In genomic region chr1:11147371-11147770, GRCh38 we compare ENCODE assay signal across 2 cellular contexts.
A peak's percentile ranks its signal among the peaks of the same experiment; 100 is the strongest.
TF ChIP-seq lines count a peak whose summit lies in the region.

No MANE protein-coding gene starts in this region.

TF ChIP-seq in IMR-90, 13 proteins besides CTCF, POLR2A, EP300 and RAD21:
- no peak for TF ChIP-seq RCOR1 (IDR thresholded peaks at IDR 0.05; ENCODE audit: insufficient replicate concordance, low read length)
- TF ChIP-seq RFX5 (IDR thresholded peaks at IDR 0.05; ENCODE audit: low read depth, low read length): no peak
- no peak for TF ChIP-seq MAFK (IDR thresholded peaks at IDR 0.05; ENCODE audit: low read depth, low read length)
- TF ChIP-seq SMC3 (IDR thresholded peaks at IDR 0.05; ENCODE audit: low read depth, low read length): no peak
- TF ChIP-seq BHLHE40 (IDR thresholded peaks at IDR 0.05; ENCODE audit: low read depth, low read length): no peak
- no peak for TF ChIP-seq MAZ (IDR thresholded peaks at IDR 0.05; ENCODE audit: borderline replicate concordance, low read depth, low read length)
- TF ChIP-seq CEBPB (IDR thresholded peaks at IDR 0.05; ENCODE audit: low read depth, low read length): no peak
- TF ChIP-seq CHD1 (IDR thresholded peaks at IDR 0.05; ENCODE audit: low read depth, low read length): no peak
- TF ChIP-seq MXI1 (IDR thresholded peaks at IDR 0.05; ENCODE audit: borderline replicate concordance, low read depth, low read length): no peak

TF ChIP-seq in SK-N-SH, 30 proteins besides CTCF, POLR2A, EP300 and RAD21:
- TF ChIP-seq, protein P1, sequence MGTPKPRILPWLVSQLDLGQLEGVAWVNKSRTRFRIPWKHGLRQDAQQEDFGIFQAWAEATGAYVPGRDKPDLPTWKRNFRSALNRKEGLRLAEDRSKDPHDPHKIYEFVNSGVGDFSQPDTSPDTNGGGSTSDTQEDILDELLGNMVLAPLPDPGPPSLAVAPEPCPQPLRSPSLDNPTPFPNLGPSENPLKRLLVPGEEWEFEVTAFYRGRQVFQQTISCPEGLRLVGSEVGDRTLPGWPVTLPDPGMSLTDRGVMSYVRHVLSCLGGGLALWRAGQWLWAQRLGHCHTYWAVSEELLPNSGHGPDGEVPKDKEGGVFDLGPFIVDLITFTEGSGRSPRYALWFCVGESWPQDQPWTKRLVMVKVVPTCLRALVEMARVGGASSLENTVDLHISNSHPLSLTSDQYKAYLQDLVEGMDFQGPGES (IDR thresholded peaks at IDR 0.05; ENCODE audit: low read depth, low read length): no peak
- no peak for TF ChIP-seq MAX (IDR thresholded peaks at IDR 0.05; ENCODE audit: low read depth)
- TF ChIP-seq TAF1 (IDR thresholded peaks at IDR 0.05; ENCODE audit: borderline replicate concordance, low read depth, low read length): no peak
- peak; percentile 10; the same call in 1 of the 2 replicates for TF ChIP-seq TCF12 (IDR thresholded peaks at IDR 0.05)
- TF ChIP-seq, protein P2, sequence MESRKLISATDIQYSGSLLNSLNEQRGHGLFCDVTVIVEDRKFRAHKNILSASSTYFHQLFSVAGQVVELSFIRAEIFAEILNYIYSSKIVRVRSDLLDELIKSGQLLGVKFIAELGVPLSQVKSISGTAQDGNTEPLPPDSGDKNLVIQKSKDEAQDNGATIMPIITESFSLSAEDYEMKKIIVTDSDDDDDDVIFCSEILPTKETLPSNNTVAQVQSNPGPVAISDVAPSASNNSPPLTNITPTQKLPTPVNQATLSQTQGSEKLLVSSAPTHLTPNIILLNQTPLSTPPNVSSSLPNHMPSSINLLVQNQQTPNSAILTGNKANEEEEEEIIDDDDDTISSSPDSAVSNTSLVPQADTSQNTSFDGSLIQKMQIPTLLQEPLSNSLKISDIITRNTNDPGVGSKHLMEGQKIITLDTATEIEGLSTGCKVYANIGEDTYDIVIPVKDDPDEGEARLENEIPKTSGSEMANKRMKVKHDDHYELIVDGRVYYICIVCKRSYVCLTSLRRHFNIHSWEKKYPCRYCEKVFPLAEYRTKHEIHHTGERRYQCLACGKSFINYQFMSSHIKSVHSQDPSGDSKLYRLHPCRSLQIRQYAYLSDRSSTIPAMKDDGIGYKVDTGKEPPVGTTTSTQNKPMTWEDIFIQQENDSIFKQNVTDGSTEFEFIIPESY (IDR thresholded peaks at IDR 0.05; ENCODE audit: borderline replicate concordance, low read depth): no peak
- peak; percentile 61; the same call in 1 of the 2 replicates for TF ChIP-seq RCOR1 (IDR thresholded peaks at IDR 0.05; ENCODE audit: low read length)
- no peak for TF ChIP-seq JUND (IDR thresholded peaks at IDR 0.05)
- TF ChIP-seq GABPA (IDR thresholded peaks at IDR 0.05; ENCODE audit: low read depth): no peak
- no peak for TF ChIP-seq TEAD4 (IDR thresholded peaks at IDR 0.05; ENCODE audit: borderline replicate concordance, insufficient read depth)
- no peak for TF ChIP-seq RXRA (IDR thresholded peaks at IDR 0.05; ENCODE audit: borderline replicate concordance, low read depth)
- no peak for TF ChIP-seq CHD2 (IDR thresholded peaks at IDR 0.05; ENCODE audit: low read length, partially characterized antibody)
- no peak for TF ChIP-seq PBX3 (IDR thresholded peaks at IDR 0.05)
- no peak for TF ChIP-seq RFX5 (IDR thresholded peaks at IDR 0.05; ENCODE audit: low read length)
- TF ChIP-seq USF1 (IDR thresholded peaks at IDR 0.05; ENCODE audit: borderline replicate concordance, low read depth): no peak
- TF ChIP-seq FOSL2 (IDR thresholded peaks at IDR 0.05; ENCODE audit: borderline replicate concordance, low read depth): no peak
- no peak for TF ChIP-seq NRF1 (IDR thresholded peaks at IDR 0.05; ENCODE audit: low read depth, low read length)
- TF ChIP-seq, protein P3, sequence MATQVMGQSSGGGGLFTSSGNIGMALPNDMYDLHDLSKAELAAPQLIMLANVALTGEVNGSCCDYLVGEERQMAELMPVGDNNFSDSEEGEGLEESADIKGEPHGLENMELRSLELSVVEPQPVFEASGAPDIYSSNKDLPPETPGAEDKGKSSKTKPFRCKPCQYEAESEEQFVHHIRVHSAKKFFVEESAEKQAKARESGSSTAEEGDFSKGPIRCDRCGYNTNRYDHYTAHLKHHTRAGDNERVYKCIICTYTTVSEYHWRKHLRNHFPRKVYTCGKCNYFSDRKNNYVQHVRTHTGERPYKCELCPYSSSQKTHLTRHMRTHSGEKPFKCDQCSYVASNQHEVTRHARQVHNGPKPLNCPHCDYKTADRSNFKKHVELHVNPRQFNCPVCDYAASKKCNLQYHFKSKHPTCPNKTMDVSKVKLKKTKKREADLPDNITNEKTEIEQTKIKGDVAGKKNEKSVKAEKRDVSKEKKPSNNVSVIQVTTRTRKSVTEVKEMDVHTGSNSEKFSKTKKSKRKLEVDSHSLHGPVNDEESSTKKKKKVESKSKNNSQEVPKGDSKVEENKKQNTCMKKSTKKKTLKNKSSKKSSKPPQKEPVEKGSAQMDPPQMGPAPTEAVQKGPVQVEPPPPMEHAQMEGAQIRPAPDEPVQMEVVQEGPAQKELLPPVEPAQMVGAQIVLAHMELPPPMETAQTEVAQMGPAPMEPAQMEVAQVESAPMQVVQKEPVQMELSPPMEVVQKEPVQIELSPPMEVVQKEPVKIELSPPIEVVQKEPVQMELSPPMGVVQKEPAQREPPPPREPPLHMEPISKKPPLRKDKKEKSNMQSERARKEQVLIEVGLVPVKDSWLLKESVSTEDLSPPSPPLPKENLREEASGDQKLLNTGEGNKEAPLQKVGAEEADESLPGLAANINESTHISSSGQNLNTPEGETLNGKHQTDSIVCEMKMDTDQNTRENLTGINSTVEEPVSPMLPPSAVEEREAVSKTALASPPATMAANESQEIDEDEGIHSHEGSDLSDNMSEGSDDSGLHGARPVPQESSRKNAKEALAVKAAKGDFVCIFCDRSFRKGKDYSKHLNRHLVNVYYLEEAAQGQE (IDR thresholded peaks at IDR 0.05; ENCODE audit: low read depth, low read length): no peak
- no peak for TF ChIP-seq MEF2A (IDR thresholded peaks at IDR 0.05; ENCODE audit: borderline replicate concordance, low read depth)
- no peak for TF ChIP-seq SMC3 (IDR thresholded peaks at IDR 0.05; ENCODE audit: low read depth, low read length)
- TF ChIP-seq ELF1 (IDR thresholded peaks at IDR 0.05): no peak
- peak; percentile 44; the same call in 1 of the 2 replicates for TF ChIP-seq MXI1 (IDR thresholded peaks at IDR 0.05; ENCODE audit: low read depth, low read length)
- TF ChIP-seq FOXJ3 (CRISPR knock-in tag; IDR thresholded peaks at IDR 0.05): no peak
- no peak for TF ChIP-seq SIN3A (IDR thresholded peaks at IDR 0.05; ENCODE audit: borderline replicate concordance, low read depth, low read length)
- no peak for TF ChIP-seq EZH2phosphoT487 (IDR thresholded peaks at IDR 0.05; ENCODE audit: borderline replicate concordance, low read depth)
- no peak for TF ChIP-seq YY1 (IDR thresholded peaks at IDR 0.05; ENCODE audit: low read depth)
- TF ChIP-seq POLR2AphosphoS5 (IDR thresholded peaks at IDR 0.05; ENCODE audit: low read depth, low read length): no peak
TF ChIP-seq in SK-N-SH: peak in this region for 3.
